In the genomic region with DNA sequence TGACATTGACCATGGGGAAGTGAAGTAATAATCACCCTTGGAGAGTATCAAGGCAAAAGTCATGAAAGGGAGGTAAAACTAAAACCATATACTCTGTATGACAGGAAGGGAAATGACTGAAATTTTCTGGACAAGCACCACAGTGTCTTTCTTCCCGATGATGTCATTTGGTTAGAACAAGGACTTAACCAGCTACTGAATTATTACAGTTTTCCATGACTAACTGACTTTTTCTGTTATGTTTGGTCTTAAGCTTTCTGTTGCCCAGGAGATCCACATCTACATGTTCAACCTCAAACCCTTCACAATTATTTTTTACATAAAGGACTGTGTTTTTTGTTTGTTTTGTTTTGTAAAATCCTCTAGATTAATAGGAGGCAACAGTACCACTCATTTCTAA, we compare ENCODE assay signal across 13 cellular contexts. TPM values are rescaled to one million over a fixed set of nuclear protein-coding genes. Genes with fewer than 3 reads are reported as not detected.
A peak's percentile ranks its signal among the peaks of the same experiment; 100 is the strongest.
DNase-seq lines count a peak whose midpoint lies in the region; ATAC-seq and TF ChIP-seq lines count a peak whose summit lies in the region.
"Had no signal": no experiment of that assay in that cellular context is flagged by ENCODE, and none has a peak within 500 bp of the region (broad histone marks: within the 10 kb centered on the region; RNA-seq: fewer than 3 reads in every experiment).

No MANE protein-coding gene starts in this region.

- DNase-seq in left ventricle myocardium inferior: no peak
- DNase-seq in Right ventricle myocardium superior: no peak
- DNase-seq in epithelial cell of esophagus (ENCODE audit: low read depth): peak; percentile 59
- DNase-seq in NCI-H69 (lab: John Stamatoyannopoulos, UW): no peak
- DNase-seq: activated CD8-positive, alpha-beta memory T cell treated with anti-CD3 and anti-CD28 coated beads, Interleukin-2, amount 10 ng/mL, durations not matched to agents 7 days and 5 days; NCI-H187; stimulated activated CD4-positive, alpha-beta T cell treated with anti-CD3 and anti-CD28 coated beads, Interleukin-4, amount 100 ng/mL, for 24 hours had no signal

- peaks cover 93% of the 10 kb centered on the region for H3K4me1 ChIP-seq in left ventricle myocardium inferior
- H3K4me1 ChIP-seq in mesodermal cell (ENCODE audit: control insufficient read depth, insufficient read depth, low read length, poor library complexity, severe bottlenecking): peaks cover 22% of the 10 kb centered on the region

- ATAC-seq in Right ventricle myocardium superior (ENCODE audit: poor library complexity) (no peak), HG03460 (IDR thresholded peaks at IDR 0.05; ENCODE audit: unreplicated experiment) (no peak), HG03571 (IDR thresholded peaks at IDR 0.05; ENCODE audit: unreplicated experiment) (no peak), HG02973 (IDR thresholded peaks at IDR 0.05; ENCODE audit: unreplicated experiment) (no peak)
- ATAC-seq: activated CD8-positive, alpha-beta memory T cell treated with anti-CD3 and anti-CD28 coated beads, Interleukin-2, amount 10 ng/mL, durations not matched to agents 7 days and 5 days; HCT116 had no signal

- no peak overlapping the region for H3K4me3 ChIP-seq in left ventricle myocardium inferior
- no peak overlapping the region for H3K4me3 ChIP-seq in epithelial cell of esophagus (ENCODE audit: low read length)
- H3K4me3 ChIP-seq in mesodermal cell (ENCODE audit: extremely low read depth, insufficient read depth, low read length, poor library complexity, severe bottlenecking): no peak overlapping the region
- H3K4me3 ChIP-seq: BLaER1 treated with 17β-estradiol and CSF1 and Interleukin-3, amounts not matched to agents 10 nM and 100 nM had no signal

- TF ChIP-seq CTCF in left ventricle myocardium inferior (IDR thresholded peaks at IDR 0.05; ENCODE audit: borderline replicate concordance): no peak
- TF ChIP-seq CTCF in epithelial cell of esophagus (IDR thresholded peaks at IDR 0.05; ENCODE audit: insufficient read depth, low read depth, low read length, missing control alignments): no peak

- peak overlapping the region; percentile 70 for H3K27ac ChIP-seq in left ventricle myocardium inferior (replicated peaks)
- peak overlapping the region; percentile 65 for H3K27ac ChIP-seq in mesodermal cell (ENCODE audit: low read depth, low read length, severe bottlenecking)
- H3K27ac ChIP-seq: BLaER1 treated with 17β-estradiol and CSF1 and Interleukin-3, amounts not matched to agents 10 nM and 100 nM had no signal

- H3K9me3 ChIP-seq in left ventricle myocardium inferior (replicated peaks): no peaks in the 10 kb centered on the region
- no peaks in the 10 kb centered on the region for H3K9me3 ChIP-seq in mesodermal cell (ENCODE audit: control insufficient read depth, low read length)
- H3K9me3 ChIP-seq: BLaER1 treated with 17β-estradiol and CSF1 and Interleukin-3, amounts not matched to agents 10 nM and 100 nM had no signal

- no CpG with 5 or more reads among the region's 1 CpG for WGBS in mesodermal cell (ENCODE audit: insufficient coverage in 2 of 2), 2 experiments

- intact Hi-C loops in left ventricle myocardium inferior (cut with micrococcal nuclease) (no loop called here), Right ventricle myocardium superior (cut with DNase I) (loop anchor here (5.0 kb wide), 1 partner anchor 34 kb away; no protein-coding TSS in a partner anchor)

- no peaks in the 10 kb centered on the region for H3K36me3 ChIP-seq in left ventricle myocardium inferior
- no peaks in the 10 kb centered on the region for H3K36me3 ChIP-seq in mesodermal cell (ENCODE audit: control insufficient read depth, insufficient read depth, low read length)
- H3K36me3 ChIP-seq: BLaER1 treated with 17β-estradiol and CSF1 and Interleukin-3, amounts not matched to agents 10 nM and 100 nM had no signal

- H3K27me3 ChIP-seq in left ventricle myocardium inferior (ENCODE audit: low read depth): no peaks in the 10 kb centered on the region
- H3K27me3 ChIP-seq: BLaER1 treated with 17β-estradiol and CSF1 and Interleukin-3, amounts not matched to agents 10 nM and 100 nM had no signal

RNA-seq across cellular contexts. Expression of gene SCHIP1, which starts 42.9 kb away (rescaled TPM):
- total RNA-seq in left ventricle myocardium inferior (62.6 TPM), Right ventricle myocardium superior (56.2 TPM)
- polyA plus RNA-seq in mesodermal cell (2013, experiment 1 of 2): 20.6 TPM
- 14.4 TPM for polyA plus RNA-seq in mesodermal cell (2013, experiment 2 of 2)
